8 cellular contexts compared by ENCODE assay signal in genomic region chr1:24928631-24929090, GRCh38. TPM values are rescaled to one million over a fixed set of nuclear protein-coding genes. Genes with fewer than 3 reads are reported as not detected.
A peak's percentile ranks its signal among the peaks of the same experiment; 100 is the strongest.
DNase-seq lines count a peak whose midpoint lies in the region; ATAC-seq, FAIRE-seq and TF ChIP-seq lines count a peak whose summit lies in the region.

No MANE protein-coding gene starts in this region.

- no peak for DNase-seq in colonic mucosa
- no peak for DNase-seq in frontal cortex (ENCODE audit: low spot score in 2 of 2)

- peak overlapping the region; percentile 90 for H3K9ac ChIP-seq in SU-DHL-6 (ENCODE audit: low read length)
- H3K9ac ChIP-seq in colonic mucosa (ENCODE audit: low read depth in 2 of 2, low read length in 2 of 2), result peak overlapping the region; percentile 34 to 76
- H3K9ac ChIP-seq in rectal smooth muscle tissue (ENCODE audit: low read length), result no peak overlapping the region

- peaks cover 41% of the 10 kb centered on the region for H3K79me2 ChIP-seq in SU-DHL-6 (ENCODE audit: insufficient read depth, low read length)

- no peak for FAIRE-seq in frontal cortex (lab: Jason Lieb, UNC)

- TF ChIP-seq CTCF in SU-DHL-6 (IDR thresholded peaks at IDR 0.05; ENCODE audit: insufficient read depth, low read length, poor library complexity, severe bottlenecking) (no peak), colonic mucosa (IDR thresholded peaks at IDR 0.05) (no peak)

- intact Hi-C loops in colonic mucosa (cut with DNase I), result no loop called here

- H2AFZ ChIP-seq in SU-DHL-6 (ENCODE audit: low read depth, low read length, severe bottlenecking), result peak overlapping the region; percentile 49

- no peaks in the 10 kb centered on the region for H3K27me3 ChIP-seq in SU-DHL-6 (ENCODE audit: low read length)
- peaks cover 77% of the 10 kb centered on the region for H3K27me3 ChIP-seq in colonic mucosa
- H3K27me3 ChIP-seq in rectal smooth muscle tissue (ENCODE audit: control insufficient read depth, insufficient read depth, low read length), result peaks cover 45% of the 10 kb centered on the region

- H3K9me2 ChIP-seq in SU-DHL-6 (replicated peaks; ENCODE audit: insufficient read depth, low read length), result no peaks in the 10 kb centered on the region

- peak overlapping the region; percentile 89 for H3K27ac ChIP-seq in SU-DHL-6 (ENCODE audit: low read depth, low read length)
- H3K27ac ChIP-seq in colonic mucosa, result peak overlapping the region; percentile 65
- H3K27ac ChIP-seq in rectal smooth muscle tissue (ENCODE audit: low read depth, low read length), result no peak overlapping the region

- H3K9me3 ChIP-seq in SU-DHL-6 (ENCODE audit: insufficient read depth, low read length), result no peaks in the 10 kb centered on the region
- no peaks in the 10 kb centered on the region for H3K9me3 ChIP-seq in colonic mucosa

- H3K4me2 ChIP-seq in SU-DHL-6 (ENCODE audit: low read depth, low read length, poor library complexity, severe bottlenecking), result peak overlapping the region; percentile 88

- no peaks in the 10 kb centered on the region for H4K20me1 ChIP-seq in SU-DHL-6 (ENCODE audit: low read depth, low read length)

- H3K4me1 ChIP-seq in colonic mucosa, result peaks cover 17% of the 10 kb centered on the region
- no peaks in the 10 kb centered on the region for H3K4me1 ChIP-seq in rectal smooth muscle tissue (ENCODE audit: control insufficient read depth, insufficient read depth, low read length)

- ATAC-seq in GM18502 (IDR thresholded peaks at IDR 0.05; ENCODE audit: poor library complexity, unreplicated experiment) (peak; percentile 3), GM19455 (IDR thresholded peaks at IDR 0.05; ENCODE audit: unreplicated experiment) (no peak), GM21526 (IDR thresholded peaks at IDR 0.05; ENCODE audit: low FRiP score, unreplicated experiment) (no peak)
- no peak for ATAC-seq in activated CD4-positive, CD25-positive, alpha-beta regulatory T cell treated with anti-CD3 and anti-CD28 coated beads, Interleukin-2, amount 50 U/mL, for 24 hours

- H3K36me3 ChIP-seq in SU-DHL-6 (ENCODE audit: low read length), result 0 out of 2 replicates have a peak, but pooled peaks cover 4% of the 10 kb centered on the region
- no peaks in the 10 kb centered on the region for H3K36me3 ChIP-seq in colonic mucosa
- H3K36me3 ChIP-seq in rectal smooth muscle tissue (ENCODE audit: control insufficient read depth, insufficient read depth, low read length), result no peaks in the 10 kb centered on the region

- H3K4me3 ChIP-seq in SU-DHL-6 (ENCODE audit: insufficient read depth, low read length, poor library complexity, severe bottlenecking) (peak overlapping the region; percentile 86), colonic mucosa (peak overlapping the region; percentile 40), rectal smooth muscle tissue (ENCODE audit: low read length) (peak overlapping the region; percentile 51)

- peaks cover 21% of the 10 kb centered on the region for H3F3A ChIP-seq in SU-DHL-6 (ENCODE audit: insufficient read depth)

RNA-seq across cellular contexts. Expression of gene RUNX3, which starts 1.4 kb away (rescaled TPM):
- total RNA-seq in colonic mucosa (1 to 10 TPM; 1.6 to 3.2 TPM), frontal cortex (not detected)
